14 cellular contexts compared by ENCODE assay signal in the genomic region with DNA sequence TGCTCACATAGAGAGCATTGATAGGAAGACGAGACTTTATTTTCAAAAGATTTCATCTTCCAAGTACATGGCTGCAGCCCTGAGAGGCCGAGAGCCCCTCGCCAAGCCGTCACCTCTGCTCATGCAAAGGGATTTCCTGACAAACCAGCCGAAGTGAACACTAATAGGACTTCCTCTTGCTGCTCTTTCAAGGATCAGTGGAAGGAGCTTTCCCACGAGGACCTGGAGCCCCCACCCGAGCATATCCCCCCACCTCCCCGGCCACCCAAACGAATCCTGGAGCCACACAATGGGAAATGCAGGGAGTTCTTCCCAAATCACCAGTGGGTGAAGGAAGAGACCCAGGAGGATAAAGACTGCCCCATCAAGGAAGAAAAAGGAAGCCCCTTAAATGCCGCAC.
"Had no signal": no experiment of that assay in that cellular context is flagged by ENCODE, and none has a peak within 500 bp of the region (broad histone marks: within the 10 kb centered on the region; RNA-seq: fewer than 3 reads in every experiment).

No MANE protein-coding gene starts in this region.

- H3K4me3 ChIP-seq: ascending aorta, breast epithelium, right atrium auricular region, smooth muscle cell, thoracic aorta, upper lobe of right lung had no signal

- H3K9me3 ChIP-seq: ascending aorta, breast epithelium, right atrium auricular region, thoracic aorta, upper lobe of right lung had no signal

- H3K27me3 ChIP-seq: ascending aorta, breast epithelium, right atrium auricular region, upper lobe of right lung had no signal

- H3K36me3 ChIP-seq: breast epithelium had no signal

- H3K9me3 Mint-ChIP-seq: effector memory CD8-positive, alpha-beta T cell; natural killer cell had no signal

- FAIRE-seq: frontal cortex, keratinocyte had no signal

- H3K4me2 ChIP-seq: smooth muscle cell had no signal

- H3K27ac ChIP-seq: ascending aorta, epithelial cell of prostate, thoracic aorta, upper lobe of right lung, VCaP had no signal

- H3K27me3 Mint-ChIP-seq: effector memory CD8-positive, alpha-beta T cell had no signal

- DNase-seq: mammary epithelial cell, upper lobe of right lung had no signal

- H3K27ac Mint-ChIP-seq: activated CD8-positive, alpha-beta T cell treated with anti-CD3 and anti-CD28 coated beads, Interleukin-2, amount 10 ng/mL, durations not matched to agents 7 days and 5 days; natural killer cell had no signal

- H3K4me3 Mint-ChIP-seq: activated CD8-positive, alpha-beta T cell treated with anti-CD3 and anti-CD28 coated beads, Interleukin-2, amount 10 ng/mL, durations not matched to agents 7 days and 5 days; effector memory CD8-positive, alpha-beta T cell; natural killer cell had no signal
